Comparison of ENCODE assay signal across 26 cellular contexts in genomic region chrX:115909017-115909416, GRCh38.
DNase-seq lines count a peak whose midpoint lies in the region; ATAC-seq, FAIRE-seq and TF ChIP-seq lines count a peak whose summit lies in the region.
"Had no signal": no experiment of that assay in that cellular context is flagged by ENCODE, and none has a peak within 500 bp of the region (broad histone marks: within the 10 kb centered on the region; RNA-seq: fewer than 3 reads in every experiment).

No MANE protein-coding gene starts in this region.

- H3K4me2 ChIP-seq in astrocyte (ENCODE audit: low read length) (no peak overlapping the region), H1 (ENCODE audit: insufficient read depth in 1 of 2, low read depth in 2 of 2, low read length in 2 of 2) (no peak overlapping the region)
- H3K4me2 ChIP-seq: BLaER1 had no signal

- no peak for TF ChIP-seq EP300 in H1 (IDR thresholded peaks at IDR 0.05; ENCODE audit: borderline replicate concordance in 1 of 2, low read depth in 2 of 2, low read length in 2 of 2)

- H3K9me3 Mint-ChIP-seq in astrocyte (ENCODE audit: unreplicated experiment): no peaks in the 10 kb centered on the region

- no peak overlapping the region for H3K27ac Mint-ChIP-seq in astrocyte (ENCODE audit: unreplicated experiment)
- H3K27ac Mint-ChIP-seq: CD14-positive monocyte; CD4-positive, alpha-beta memory T cell; CD4-positive, CD25-positive, alpha-beta regulatory T cell; CD8-positive, alpha-beta memory T cell had no signal

- H3K23me2 ChIP-seq in H1 (ENCODE audit: low read depth, low read length): no peaks in the 10 kb centered on the region

- H3K4me1 Mint-ChIP-seq in astrocyte (ENCODE audit: low read depth, unreplicated experiment): no peaks in the 10 kb centered on the region
- H3K4me1 Mint-ChIP-seq: CD14-positive monocyte; CD4-positive, alpha-beta memory T cell; CD4-positive, CD25-positive, alpha-beta regulatory T cell; CD8-positive, alpha-beta memory T cell had no signal

- H2BK12ac ChIP-seq in H1 (ENCODE audit: low read depth, low read length): no peak overlapping the region

- H2BK15ac ChIP-seq in H1 (ENCODE audit: low read length): no peak overlapping the region

- H4K20me1 ChIP-seq in astrocyte (ENCODE audit: insufficient read depth, low read length) (no peaks in the 10 kb centered on the region), H1 (replicated peaks in 1 of 2; ENCODE audit: control insufficient read depth in 1 of 2, insufficient read depth in 2 of 2, low read length in 2 of 2) (peaks cover 3 to 15% of the 10 kb centered on the region in 2 experiments)
- H4K20me1 ChIP-seq: BLaER1 had no signal

- no peak overlapping the region for H3K4me3 Mint-ChIP-seq in astrocyte (ENCODE audit: unreplicated experiment)
- H3K4me3 Mint-ChIP-seq: CD14-positive monocyte; CD4-positive, alpha-beta memory T cell; CD4-positive, CD25-positive, alpha-beta regulatory T cell; CD8-positive, alpha-beta memory T cell had no signal

- H3K27me3 Mint-ChIP-seq in astrocyte (ENCODE audit: low read depth, unreplicated experiment): no peaks in the 10 kb centered on the region
- H3K27me3 Mint-ChIP-seq: CD4-positive, alpha-beta memory T cell; CD4-positive, CD25-positive, alpha-beta regulatory T cell had no signal

- H3K9me3 ChIP-seq in astrocyte (ENCODE audit: insufficient read depth, low read depth, low read length) (no peaks in the 10 kb centered on the region), H1 (ENCODE audit: insufficient read depth in 2 of 2, low read depth in 1 of 2, low read length in 1 of 2) (0 out of 4 replicates have a peak, but pooled peaks cover 0 to 3% of the 10 kb centered on the region in 2 experiments), right lobe of liver (no peaks in the 10 kb centered on the region)
- H3K9me3 ChIP-seq: BE2C had no signal

- no peak overlapping the region for H2BK20ac ChIP-seq in H1 (ENCODE audit: low read length)

- H4K91ac ChIP-seq in H1 (replicated peaks; ENCODE audit: insufficient read length, low read length): no peak overlapping the region

- H3K56ac ChIP-seq in H1 (replicated peaks; ENCODE audit: insufficient read length, low read depth, low read length): no peak overlapping the region

- H2BK120ac ChIP-seq in H1 (replicated peaks; ENCODE audit: low read depth, low read length): no peak overlapping the region

- H4K8ac ChIP-seq in H1 (ENCODE audit: extremely low read depth, insufficient read depth, low read length): no peak overlapping the region

- peak in 3 of 4 donors; percentile 34 to 71 (median 63) for ATAC-seq in right lobe of liver

- H2BK5ac ChIP-seq in H1 (ENCODE audit: low read depth, low read length): no peak overlapping the region

- TF ChIP-seq POLR2A in H1 (IDR thresholded peaks at IDR 0.05; ENCODE audit: control extremely low read depth in 1 of 2, low read depth in 2 of 2, low read length in 2 of 2): no peak
- TF ChIP-seq POLR2A in right lobe of liver (IDR thresholded peaks at IDR 0.05): no peak

- WGBS in H1 (ENCODE audit: extremely low coverage in 1 of 2, insufficient coverage in 1 of 2, insufficient read length in 1 of 2, insufficient replicate concordance in 2 of 2, low coverage in 1 of 2, low lambda C conversion rate in 2 of 2, missing lambda C conversion rate in 1 of 2), 2 experiments: 82% methylated on average over 4 of the region's 4 CpGs; no CpG with 5 or more reads in 1 of the 2 experiments
- WGBS in right lobe of liver (ENCODE audit: insufficient coverage, low coverage, low lambda C conversion rate, missing lambda C conversion rate): 32% methylated on average over 2 of the region's 4 CpGs

- no peak overlapping the region for H4K5ac ChIP-seq in H1 (ENCODE audit: insufficient read length, low read depth, low read length)

- no peaks in the 10 kb centered on the region for H3K4me1 ChIP-seq in astrocyte (ENCODE audit: insufficient read depth, low read length)
- peaks cover 0 to 4% (median 0%) of the 10 kb centered on the region in 4 experiments; a peak in 2 of 7 replicates for H3K4me1 ChIP-seq in H1 (replicated peaks in 1 of 4; ENCODE audit: control insufficient read depth in 3 of 4, insufficient read depth in 4 of 4, low read length in 3 of 4)
- H3K4me1 ChIP-seq in right lobe of liver: peaks cover 0 to 4% (median 0%) of the 10 kb centered on the region in 4 donors
- H3K4me1 ChIP-seq: BE2C had no signal

- no peak overlapping the region for H3K4ac ChIP-seq in H1 (replicated peaks; ENCODE audit: insufficient read length, low read depth, low read length)

- H3K36me3 Mint-ChIP-seq in astrocyte (ENCODE audit: low read depth, unreplicated experiment): no peaks in the 10 kb centered on the region
- H3K36me3 Mint-ChIP-seq: CD14-positive monocyte; CD4-positive, alpha-beta memory T cell; CD4-positive, CD25-positive, alpha-beta regulatory T cell; CD8-positive, alpha-beta memory T cell had no signal

- H3K4me3 ChIP-seq in astrocyte (ENCODE audit: insufficient read depth, low read depth, low read length): no peak overlapping the region
- H3K4me3 ChIP-seq in H1 (ENCODE audit: extremely low read depth in 1 of 4, insufficient read depth in 2 of 4, low read depth in 3 of 4, low read length in 4 of 4): no peak overlapping the region
- no peak overlapping the region for H3K4me3 ChIP-seq in right lobe of liver
- H3K4me3 ChIP-seq: BLaER1 had no signal

- FAIRE-seq in astrocyte (lab: Jason Lieb, UNC): peak; percentile 82
- peak; percentile 42 for FAIRE-seq in H1 (lab: Jason Lieb, UNC)
- FAIRE-seq: A204.1, GM12892, GM18507 had no signal

- no peak overlapping the region for H3K23ac ChIP-seq in H1 (ENCODE audit: insufficient read length)

- no peak overlapping the region for H3K18ac ChIP-seq in H1 (ENCODE audit: extremely low read depth, low read length)

- H2AFZ ChIP-seq in astrocyte (ENCODE audit: low read depth, low read length): no peak overlapping the region
- H2AFZ ChIP-seq in H1 (ENCODE audit: low read length): no peak overlapping the region

- H3K9ac ChIP-seq in astrocyte (ENCODE audit: low read length): no peak overlapping the region
- no peak overlapping the region for H3K9ac ChIP-seq in H1 (replicated peaks in 1 of 4; ENCODE audit: extremely low read depth in 1 of 4, low read depth in 3 of 4, low read length in 3 of 4)
- H3K9ac ChIP-seq: BLaER1 had no signal

- no peak for TF ChIP-seq RAD21 in H1 (IDR thresholded peaks at IDR 0.05 in 1 of 2, conservative IDR thresholded peaks at IDR 0.05 in 1 of 2; ENCODE audit: low read depth in 2 of 2, low read length in 2 of 2)

- intact Hi-C loops in right lobe of liver (cut with DNase I): no loop called here

- H3K36me3 ChIP-seq in astrocyte (ENCODE audit: insufficient read depth, low read length): no peaks in the 10 kb centered on the region
- peaks cover 0 to 2% (median 0%) of the 10 kb centered on the region in 4 experiments; a peak in 1 of 8 replicates for H3K36me3 ChIP-seq in H1 (ENCODE audit: control insufficient read depth in 2 of 4, insufficient read depth in 4 of 4, low read length in 3 of 4)
- H3K36me3 ChIP-seq in right lobe of liver: no peaks in the 10 kb centered on the region
- H3K36me3 ChIP-seq: BE2C, BLaER1 had no signal

- no peaks in the 10 kb centered on the region; the same call in 1 of the 2 replicates for H3K79me1 ChIP-seq in H1 (ENCODE audit: low read depth, low read length)

- no peak overlapping the region for H2AK5ac ChIP-seq in H1 (ENCODE audit: low read depth, low read length)

- H3K27me3 ChIP-seq in astrocyte (ENCODE audit: insufficient read depth, low read length) (no peaks in the 10 kb centered on the region), H1 (replicated peaks in 1 of 4; ENCODE audit: control insufficient read depth in 3 of 4, extremely low read depth in 1 of 4, insufficient read depth in 3 of 4, low read length in 3 of 4) (no peaks in the 10 kb centered on the region), right lobe of liver (no peaks in the 10 kb centered on the region)
- H3K27me3 ChIP-seq: BE2C had no signal

- H3K14ac ChIP-seq in H1 (ENCODE audit: insufficient read length): no peak overlapping the region

- POLR2A ChIA-PET in H1 (lab: Charles Lee; ENCODE audit: partially characterized antibody): no interaction called here

- H3K79me2 ChIP-seq in astrocyte (ENCODE audit: insufficient read depth, low read length): no peaks in the 10 kb centered on the region
- H3K79me2 ChIP-seq in H1 (ENCODE audit: control insufficient read depth in 1 of 2, insufficient read depth in 2 of 2, low read length in 2 of 2): peaks cover 0 to 44% of the 10 kb centered on the region in 2 experiments; a peak in 2 of 4 replicates

- no peak for DNase-seq in astrocyte (ENCODE audit: low read depth)
- DNase-seq in H1 (ENCODE audit: low read depth in 1 of 2, low spot score in 2 of 2): no peak
- no peak for DNase-seq in right lobe of liver
- no peak for DNase-seq in stimulated activated naive CD4-positive, alpha-beta T cell treated with Interleukin-2 at 50 U/mL for 16 hours (lab: John Stamatoyannopoulos, UW)
- no peak for DNase-seq in GM03348 (ENCODE audit: low spot score)
- DNase-seq in HK-2 (ENCODE audit: unreplicated experiment): no peak
- DNase-seq: 8988T; ACHN; BE2C; C1 segment of cervical spinal cord; CD4-positive, alpha-beta memory T cell; CD4-positive, CD25-positive, alpha-beta regulatory T cell; CD8-positive, alpha-beta memory T cell; COR-L47; DMS 273 treated with DMSO at 0.1 percent for 48 hours; DMS153; DMS53; DMS79; DND-41; EL; GDM1 had no signal

- TF ChIP-seq CTCF in astrocyte (IDR thresholded peaks at IDR 0.05; ENCODE audit: insufficient read depth, low read depth, low read length): no peak
- no peak for TF ChIP-seq CTCF in H1 (IDR thresholded peaks at IDR 0.05; ENCODE audit: control extremely low read depth in 1 of 3, insufficient read depth in 1 of 3, low read depth in 1 of 3, low read length in 3 of 3)
- no peak for TF ChIP-seq CTCF in right lobe of liver (IDR thresholded peaks at IDR 0.05)

- CTCF ChIA-PET in H1 (lab: Charles Lee; ENCODE audit: partially characterized antibody): interaction anchor here (1.0 to 1.8 kb wide), 3 partner anchors 16 to 49 kb away, joined by 3 to 5 read pairs (median 4); no protein-coding TSS in a partner anchor

- no peak overlapping the region for H3K27ac ChIP-seq in astrocyte (ENCODE audit: low read depth, low read length)
- no peak overlapping the region for H3K27ac ChIP-seq in H1 (ENCODE audit: low read depth, low read length)
- H3K27ac ChIP-seq in right lobe of liver: no peak overlapping the region
- H3K27ac ChIP-seq: BLaER1 had no signal

TF ChIP-seq in H1, 55 proteins besides CTCF, POLR2A, EP300 and RAD21:
- peak; percentile 60; the same call in 1 of the 2 replicates for TF ChIP-seq POLR2AphosphoS5 (IDR thresholded peaks at IDR 0.05; ENCODE audit: low read depth, low read length)
- TF ChIP-seq KDM1A (IDR thresholded peaks at IDR 0.05; ENCODE audit: borderline replicate concordance, low read length): no peak
